ENCODE assay signal across 21 cellular contexts in genomic region chr21:22145555-22145954, GRCh38.
"Had no signal": no experiment of that assay in that cellular context is flagged by ENCODE, and none has a peak within 500 bp of the region (broad histone marks: within the 10 kb centered on the region; RNA-seq: fewer than 3 reads in every experiment).

No MANE protein-coding gene starts in this region.

- H3K9me3 ChIP-seq: MG63, SJCRH30 had no signal

- H3K27ac ChIP-seq: PC-9, Peyer's patch, SJCRH30 had no signal

- H2AFZ ChIP-seq: PC-9 had no signal

- ATAC-seq: Right ventricle myocardium inferior, SK-N-SH treated with all-trans-retinoic acid at 6 μM for 48 hours had no signal

- H3K36me3 ChIP-seq: MG63, Peyer's patch, SJCRH30 had no signal

- DNase-seq: Karpas-422, KG1, MG63, NCI-H1092, NCI-H1105 treated with DMSO at 0.1 percent for 48 hours, NCI-H1417 treated with DMSO at 0.1 percent for 48 hours, NCI-H146, NCI-H1694 treated with DMSO at 0.1 percent for 48 hours, NCI-H1930, NCI-H2081, NCI-H2107, NCI-H2227 treated with DMSO at 0.1 percent for 48 hours, NCI-H524, NCI-H526 treated with DMSO at 0.1 percent for 48 hours, NCI-H748 treated with DMSO at 0.1 percent for 48 hours, PC-9, Peyer's patch, SHP77 treated with DMSO at 0.1 percent for 48 hours, SJCRH30 had no signal

- H3K27me3 ChIP-seq: MG63, Peyer's patch, SJCRH30 had no signal

- H3K4me3 ChIP-seq: MG63, PC-9, Peyer's patch, SJCRH30 had no signal

- H3K4me1 ChIP-seq: Peyer's patch, SJCRH30 had no signal

- H3K4me2 ChIP-seq: PC-9 had no signal
